In the genomic region with DNA sequence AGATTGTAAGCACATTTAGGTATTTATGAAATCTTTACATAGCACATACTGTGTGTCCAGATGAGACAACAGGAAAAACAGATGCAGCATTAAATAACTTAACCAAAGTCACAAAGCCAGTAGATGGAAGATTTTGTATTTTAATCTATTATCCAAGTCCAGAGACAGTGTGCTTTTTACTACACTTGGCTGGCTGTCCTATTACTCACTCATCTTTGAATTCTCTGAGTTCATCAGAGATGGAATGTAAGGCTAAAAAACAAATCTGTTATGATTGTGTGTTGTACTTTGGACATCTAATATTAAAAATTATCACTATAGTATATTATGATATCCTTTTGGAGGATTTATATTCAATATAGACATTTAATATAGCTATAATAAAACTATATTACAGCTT, we compare ENCODE assay signal across 28 cellular contexts.
"Had no signal": no experiment of that assay in that cellular context is flagged by ENCODE, and none has a peak within 500 bp of the region (broad histone marks: within the 10 kb centered on the region; RNA-seq: fewer than 3 reads in every experiment).

No MANE protein-coding gene starts in this region.

- ATAC-seq: activated T-cell treated with anti-CD3 and anti-CD28 coated beads, Interleukin-2, amount 50 U/mL, for 4 hours; activated T-helper 17 cell treated with anti-CD3 and anti-CD28 coated beads, Interleukin-2, amount 50 U/mL, for 72 hours; body of pancreas; heart left ventricle; left lung; lower lobe of right lung; naive thymus-derived CD8-positive, alpha-beta T cell; right cardiac atrium; stimulated activated effector memory CD8-positive, alpha-beta T cell treated with anti-CD3 and anti-CD28 coated beads, Interleukin-12 subunit alpha, Interleukin-12 subunit beta, amount 100 ng/mL, for 72 hours; T-helper 17 cell; upper lobe of right lung had no signal

- H3K36me3 Mint-ChIP-seq: naive thymus-derived CD8-positive, alpha-beta T cell; stimulated activated effector memory CD8-positive, alpha-beta T cell treated with anti-CD3 and anti-CD28 coated beads, Interleukin-12 subunit alpha, Interleukin-12 subunit beta, amount 100 ng/mL, for 72 hours had no signal

- H3K9me3 Mint-ChIP-seq: activated CD4-positive, alpha-beta T cell treated with anti-CD3 and anti-CD28 coated beads, Interleukin-2, amount 10 ng/mL, durations not matched to agents 24 days and 14 days; neural crest cell had no signal

- DNase-seq: activated CD4-positive, alpha-beta memory T cell treated with anti-CD3 and anti-CD28 coated beads, Interleukin-2, amount 10 ng/mL, durations not matched to agents 7 days and 5 days; activated CD4-positive, alpha-beta T cell treated with anti-CD3 and anti-CD28 coated beads, Interleukin-2, amount 10 ng/mL, durations not matched to agents 24 days and 14 days; activated CD4-positive, CD25-positive, alpha-beta regulatory T cell treated with anti-CD3 and anti-CD28 coated beads, Interleukin-2, amount 50 U/mL, for 72 hours; activated gamma-delta T cell treated with Interleukin-2 at 50 U/mL for 16 hours; activated naive CD4-positive, alpha-beta T cell treated with anti-CD3 and anti-CD28 coated beads, Interleukin-2, amount 50 U/mL, for 16 hours; activated T-cell treated with anti-CD3 and anti-CD28 coated beads, Interleukin-2, amount 50 U/mL, for 4 hours; body of pancreas; cerebellar nuclear complex; dorsolateral prefrontal cortex; effector memory CD4-positive, alpha-beta T cell; foreskin fibroblast; heart left ventricle; left lung; lower lobe of right lung; mesenchymal stem cell; naive thymus-derived CD8-positive, alpha-beta T cell; occipital lobe; right cardiac atrium; stimulated activated CD4-positive, alpha-beta T cell treated with anti-CD3 and anti-CD28 coated beads, Interleukin-4, amount 100 ng/mL, for 24 hours; stomach; T-helper 17 cell; T1000; thyroid gland; upper lobe of right lung had no signal

- H3K4me3 Mint-ChIP-seq: activated CD4-positive, alpha-beta memory T cell treated with anti-CD3 and anti-CD28 coated beads, Interleukin-2, amount 10 ng/mL, durations not matched to agents 7 days and 5 days; activated CD4-positive, alpha-beta T cell treated with anti-CD3 and anti-CD28 coated beads, Interleukin-2, amount 10 ng/mL, durations not matched to agents 24 days and 14 days; activated T-cell treated with anti-CD3 and anti-CD28 coated beads, Interleukin-2, amount 50 U/mL, for 4 hours; activated T-helper 17 cell treated with anti-CD3 and anti-CD28 coated beads, Interleukin-2, amount 50 U/mL, for 72 hours; naive thymus-derived CD8-positive, alpha-beta T cell; neural crest cell; stimulated activated effector memory CD8-positive, alpha-beta T cell treated with anti-CD3 and anti-CD28 coated beads, Interleukin-12 subunit alpha, Interleukin-12 subunit beta, amount 100 ng/mL, for 72 hours; T-helper 17 cell had no signal

- H3K27ac Mint-ChIP-seq: activated CD4-positive, alpha-beta memory T cell treated with anti-CD3 and anti-CD28 coated beads, Interleukin-2, amount 10 ng/mL, durations not matched to agents 7 days and 5 days; activated CD4-positive, alpha-beta T cell treated with anti-CD3 and anti-CD28 coated beads, Interleukin-2, amount 10 ng/mL, durations not matched to agents 24 days and 14 days; activated T-helper 17 cell treated with anti-CD3 and anti-CD28 coated beads, Interleukin-2, amount 50 U/mL, for 72 hours; naive thymus-derived CD8-positive, alpha-beta T cell; stimulated activated effector memory CD8-positive, alpha-beta T cell treated with anti-CD3 and anti-CD28 coated beads, Interleukin-12 subunit alpha, Interleukin-12 subunit beta, amount 100 ng/mL, for 72 hours; T-helper 17 cell had no signal

- H3K9me3 ChIP-seq: body of pancreas, heart left ventricle, lower lobe of right lung, thyroid gland, upper lobe of right lung had no signal

- H3K36me3 ChIP-seq: heart left ventricle, left lung, lower lobe of right lung, stomach, thyroid gland, upper lobe of right lung had no signal

- H3K4me1 ChIP-seq: body of pancreas, heart left ventricle, left lung, lower lobe of right lung, stomach, thyroid gland, upper lobe of right lung had no signal

- H3K4me3 ChIP-seq: body of pancreas, coronary artery, dorsolateral prefrontal cortex, heart left ventricle, left lung, lower lobe of right lung, stomach, thyroid gland, upper lobe of right lung had no signal

- H3K27me3 Mint-ChIP-seq: activated CD4-positive, alpha-beta memory T cell treated with anti-CD3 and anti-CD28 coated beads, Interleukin-2, amount 10 ng/mL, durations not matched to agents 7 days and 5 days; activated CD4-positive, alpha-beta T cell treated with anti-CD3 and anti-CD28 coated beads, Interleukin-2, amount 10 ng/mL, durations not matched to agents 24 days and 14 days; activated T-helper 17 cell treated with anti-CD3 and anti-CD28 coated beads, Interleukin-2, amount 50 U/mL, for 72 hours; naive thymus-derived CD8-positive, alpha-beta T cell; T-helper 17 cell had no signal

- H3K27me3 ChIP-seq: body of pancreas, dorsolateral prefrontal cortex, heart left ventricle, left lung, stomach, thyroid gland, upper lobe of right lung had no signal

- H3K27ac ChIP-seq: body of pancreas, coronary artery, dorsolateral prefrontal cortex, heart left ventricle, left lung, lower lobe of right lung, stomach, thyroid gland, upper lobe of right lung had no signal

- H3K4me1 Mint-ChIP-seq: activated CD4-positive, alpha-beta memory T cell treated with anti-CD3 and anti-CD28 coated beads, Interleukin-2, amount 10 ng/mL, durations not matched to agents 7 days and 5 days; activated CD4-positive, alpha-beta T cell treated with anti-CD3 and anti-CD28 coated beads, Interleukin-2, amount 10 ng/mL, durations not matched to agents 24 days and 14 days; activated T-helper 17 cell treated with anti-CD3 and anti-CD28 coated beads, Interleukin-2, amount 50 U/mL, for 72 hours; naive thymus-derived CD8-positive, alpha-beta T cell; neural crest cell; stimulated activated effector memory CD8-positive, alpha-beta T cell treated with anti-CD3 and anti-CD28 coated beads, Interleukin-12 subunit alpha, Interleukin-12 subunit beta, amount 100 ng/mL, for 72 hours; T-helper 17 cell had no signal
